1 cellular context compared by ENCODE assay signal in the genomic region with DNA sequence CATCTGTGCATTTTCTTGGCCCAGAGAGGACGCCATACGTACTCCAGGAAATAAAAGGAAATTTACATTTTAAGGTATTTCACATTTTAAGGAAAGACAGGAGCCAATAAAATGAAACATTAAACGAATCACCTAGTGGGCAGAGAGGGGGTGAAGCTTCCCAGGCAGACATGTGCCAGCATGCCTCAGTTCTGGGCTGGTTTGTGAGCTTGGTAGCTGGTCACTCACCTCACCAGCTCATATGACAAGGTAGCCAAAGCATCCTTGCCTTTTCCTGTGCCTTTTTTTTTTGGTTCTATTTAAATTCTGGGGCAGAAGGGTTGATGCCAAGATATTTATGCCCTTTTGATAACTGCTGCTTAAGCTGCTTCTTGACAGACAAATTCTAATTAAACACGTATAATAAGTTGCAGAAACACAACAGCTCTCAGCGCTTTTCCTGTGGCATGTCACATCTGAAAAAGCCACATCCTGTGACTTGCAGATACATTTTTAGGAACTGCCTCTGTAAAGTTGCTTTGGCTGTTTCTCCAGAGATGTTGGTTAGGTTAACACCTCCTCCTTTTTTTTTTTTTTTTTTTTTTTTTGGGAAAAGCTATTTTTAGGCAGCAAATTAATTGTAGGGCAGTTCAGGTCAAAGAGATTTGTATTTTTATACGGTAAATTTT.
TF ChIP-seq lines count a peak whose summit lies in the region.

No MANE protein-coding gene starts in this region.

TF ChIP-seq in HepG2, 621 proteins besides CTCF, POLR2A, EP300 and RAD21 (continued from another document):
- TF ChIP-seq, protein P1, sequence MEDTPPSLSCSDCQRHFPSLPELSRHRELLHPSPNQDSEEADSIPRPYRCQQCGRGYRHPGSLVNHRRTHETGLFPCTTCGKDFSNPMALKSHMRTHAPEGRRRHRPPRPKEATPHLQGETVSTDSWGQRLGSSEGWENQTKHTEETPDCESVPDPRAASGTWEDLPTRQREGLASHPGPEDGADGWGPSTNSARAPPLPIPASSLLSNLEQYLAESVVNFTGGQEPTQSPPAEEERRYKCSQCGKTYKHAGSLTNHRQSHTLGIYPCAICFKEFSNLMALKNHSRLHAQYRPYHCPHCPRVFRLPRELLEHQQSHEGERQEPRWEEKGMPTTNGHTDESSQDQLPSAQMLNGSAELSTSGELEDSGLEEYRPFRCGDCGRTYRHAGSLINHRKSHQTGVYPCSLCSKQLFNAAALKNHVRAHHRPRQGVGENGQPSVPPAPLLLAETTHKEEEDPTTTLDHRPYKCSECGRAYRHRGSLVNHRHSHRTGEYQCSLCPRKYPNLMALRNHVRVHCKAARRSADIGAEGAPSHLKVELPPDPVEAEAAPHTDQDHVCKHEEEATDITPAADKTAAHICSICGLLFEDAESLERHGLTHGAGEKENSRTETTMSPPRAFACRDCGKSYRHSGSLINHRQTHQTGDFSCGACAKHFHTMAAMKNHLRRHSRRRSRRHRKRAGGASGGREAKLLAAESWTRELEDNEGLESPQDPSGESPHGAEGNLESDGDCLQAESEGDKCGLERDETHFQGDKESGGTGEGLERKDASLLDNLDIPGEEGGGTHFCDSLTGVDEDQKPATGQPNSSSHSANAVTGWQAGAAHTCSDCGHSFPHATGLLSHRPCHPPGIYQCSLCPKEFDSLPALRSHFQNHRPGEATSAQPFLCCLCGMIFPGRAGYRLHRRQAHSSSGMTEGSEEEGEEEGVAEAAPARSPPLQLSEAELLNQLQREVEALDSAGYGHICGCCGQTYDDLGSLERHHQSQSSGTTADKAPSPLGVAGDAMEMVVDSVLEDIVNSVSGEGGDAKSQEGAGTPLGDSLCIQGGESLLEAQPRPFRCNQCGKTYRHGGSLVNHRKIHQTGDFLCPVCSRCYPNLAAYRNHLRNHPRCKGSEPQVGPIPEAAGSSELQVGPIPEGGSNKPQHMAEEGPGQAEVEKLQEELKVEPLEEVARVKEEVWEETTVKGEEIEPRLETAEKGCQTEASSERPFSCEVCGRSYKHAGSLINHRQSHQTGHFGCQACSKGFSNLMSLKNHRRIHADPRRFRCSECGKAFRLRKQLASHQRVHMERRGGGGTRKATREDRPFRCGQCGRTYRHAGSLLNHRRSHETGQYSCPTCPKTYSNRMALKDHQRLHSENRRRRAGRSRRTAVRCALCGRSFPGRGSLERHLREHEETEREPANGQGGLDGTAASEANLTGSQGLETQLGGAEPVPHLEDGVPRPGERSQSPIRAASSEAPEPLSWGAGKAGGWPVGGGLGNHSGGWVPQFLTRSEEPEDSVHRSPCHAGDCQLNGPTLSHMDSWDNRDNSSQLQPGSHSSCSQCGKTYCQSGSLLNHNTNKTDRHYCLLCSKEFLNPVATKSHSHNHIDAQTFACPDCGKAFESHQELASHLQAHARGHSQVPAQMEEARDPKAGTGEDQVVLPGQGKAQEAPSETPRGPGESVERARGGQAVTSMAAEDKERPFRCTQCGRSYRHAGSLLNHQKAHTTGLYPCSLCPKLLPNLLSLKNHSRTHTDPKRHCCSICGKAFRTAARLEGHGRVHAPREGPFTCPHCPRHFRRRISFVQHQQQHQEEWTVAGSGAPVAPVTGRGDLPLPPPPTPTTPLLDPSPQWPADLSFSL (CRISPR knock-in tag; IDR thresholded peaks at IDR 0.05): no peak
- TF ChIP-seq NKX3-1 (CRISPR knock-in tag; IDR thresholded peaks at IDR 0.05) (no peak), ZBTB38 (CRISPR knock-in tag; IDR thresholded peaks at IDR 0.05) (no peak), ZNF770 (CRISPR knock-in tag; IDR thresholded peaks at IDR 0.05) (no peak), STAG1 (CRISPR knock-in tag; IDR thresholded peaks at IDR 0.05) (no peak), NR3C1 (CRISPR knock-in tag; IDR thresholded peaks at IDR 0.05) (no peak), GLMP (CRISPR knock-in tag; IDR thresholded peaks at IDR 0.05; ENCODE audit: borderline replicate concordance) (no peak), ZNF614 (CRISPR knock-in tag; IDR thresholded peaks at IDR 0.05; ENCODE audit: borderline replicate concordance) (no peak), ZNF547 (CRISPR knock-in tag; IDR thresholded peaks at IDR 0.05) (no peak), YY1 (IDR thresholded peaks at IDR 0.05; ENCODE audit: insufficient read depth, insufficient replicate concordance, low read depth, low read length) (no peak), NCOA2 (CRISPR knock-in tag; IDR thresholded peaks at IDR 0.05) (no peak), RBFOX2 (IDR thresholded peaks at IDR 0.05; ENCODE audit: low read depth, low read length) (no peak)
- TF ChIP-seq, protein P2, sequence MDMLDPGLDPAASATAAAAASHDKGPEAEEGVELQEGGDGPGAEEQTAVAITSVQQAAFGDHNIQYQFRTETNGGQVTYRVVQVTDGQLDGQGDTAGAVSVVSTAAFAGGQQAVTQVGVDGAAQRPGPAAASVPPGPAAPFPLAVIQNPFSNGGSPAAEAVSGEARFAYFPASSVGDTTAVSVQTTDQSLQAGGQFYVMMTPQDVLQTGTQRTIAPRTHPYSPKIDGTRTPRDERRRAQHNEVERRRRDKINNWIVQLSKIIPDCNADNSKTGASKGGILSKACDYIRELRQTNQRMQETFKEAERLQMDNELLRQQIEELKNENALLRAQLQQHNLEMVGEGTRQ (IDR thresholded peaks at IDR 0.05; ENCODE audit: low read depth, low read length): no peak
- TF ChIP-seq, protein P2 (CRISPR knock-in tag; IDR thresholded peaks at IDR 0.05; ENCODE audit: borderline replicate concordance): no peak
- TF ChIP-seq, protein P3, sequence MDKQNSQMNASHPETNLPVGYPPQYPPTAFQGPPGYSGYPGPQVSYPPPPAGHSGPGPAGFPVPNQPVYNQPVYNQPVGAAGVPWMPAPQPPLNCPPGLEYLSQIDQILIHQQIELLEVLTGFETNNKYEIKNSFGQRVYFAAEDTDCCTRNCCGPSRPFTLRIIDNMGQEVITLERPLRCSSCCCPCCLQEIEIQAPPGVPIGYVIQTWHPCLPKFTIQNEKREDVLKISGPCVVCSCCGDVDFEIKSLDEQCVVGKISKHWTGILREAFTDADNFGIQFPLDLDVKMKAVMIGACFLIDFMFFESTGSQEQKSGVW (CRISPR knock-in tag; IDR thresholded peaks at IDR 0.05; ENCODE audit: borderline replicate concordance): no peak
- TF ChIP-seq, protein P4, sequence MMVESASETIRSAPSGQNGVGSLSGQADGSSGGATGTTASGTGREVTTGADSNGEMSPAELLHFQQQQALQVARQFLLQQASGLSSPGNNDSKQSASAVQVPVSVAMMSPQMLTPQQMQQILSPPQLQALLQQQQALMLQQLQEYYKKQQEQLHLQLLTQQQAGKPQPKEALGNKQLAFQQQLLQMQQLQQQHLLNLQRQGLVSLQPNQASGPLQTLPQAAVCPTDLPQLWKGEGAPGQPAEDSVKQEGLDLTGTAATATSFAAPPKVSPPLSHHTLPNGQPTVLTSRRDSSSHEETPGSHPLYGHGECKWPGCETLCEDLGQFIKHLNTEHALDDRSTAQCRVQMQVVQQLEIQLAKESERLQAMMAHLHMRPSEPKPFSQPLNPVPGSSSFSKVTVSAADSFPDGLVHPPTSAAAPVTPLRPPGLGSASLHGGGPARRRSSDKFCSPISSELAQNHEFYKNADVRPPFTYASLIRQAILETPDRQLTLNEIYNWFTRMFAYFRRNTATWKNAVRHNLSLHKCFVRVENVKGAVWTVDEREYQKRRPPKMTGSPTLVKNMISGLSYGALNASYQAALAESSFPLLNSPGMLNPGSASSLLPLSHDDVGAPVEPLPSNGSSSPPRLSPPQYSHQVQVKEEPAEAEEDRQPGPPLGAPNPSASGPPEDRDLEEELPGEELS (CRISPR knock-in tag; IDR thresholded peaks at IDR 0.05): no peak
- TF ChIP-seq, protein P5, sequence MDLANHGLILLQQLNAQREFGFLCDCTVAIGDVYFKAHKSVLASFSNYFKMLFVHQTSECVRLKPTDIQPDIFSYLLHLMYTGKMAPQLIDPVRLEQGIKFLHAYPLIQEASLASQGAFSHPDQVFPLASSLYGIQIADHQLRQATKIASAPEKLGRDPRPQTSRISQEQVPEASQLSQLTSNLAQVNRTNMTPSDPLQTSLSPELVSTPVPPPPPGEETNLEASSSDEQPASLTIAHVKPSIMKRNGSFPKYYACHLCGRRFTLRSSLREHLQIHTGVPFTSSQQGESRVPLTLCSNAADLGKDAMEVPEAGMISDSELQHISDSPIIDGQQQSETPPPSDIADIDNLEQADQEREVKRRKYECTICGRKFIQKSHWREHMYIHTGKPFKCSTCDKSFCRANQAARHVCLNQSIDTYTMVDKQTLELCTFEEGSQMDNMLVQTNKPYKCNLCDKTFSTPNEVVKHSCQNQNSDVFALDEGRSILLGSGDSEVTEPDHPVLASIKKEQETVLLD (CRISPR knock-in tag; IDR thresholded peaks at IDR 0.05; ENCODE audit: low read depth): no peak
